9 cellular contexts compared by ENCODE assay signal in genomic region chr18:37566479-37567060, GRCh38. TPM values are rescaled to one million over a fixed set of nuclear protein-coding genes. Genes with fewer than 3 reads are reported as not detected.
DNase-seq lines count a peak whose midpoint lies in the region; ATAC-seq and TF ChIP-seq lines count a peak whose summit lies in the region.
"Had no signal": no experiment of that assay in that cellular context is flagged by ENCODE, and none has a peak within 500 bp of the region (broad histone marks: within the 10 kb centered on the region; RNA-seq: fewer than 3 reads in every experiment).

No MANE protein-coding gene starts in this region.

- peaks cover 76% of the 10 kb centered on the region for H3K79me2 ChIP-seq in neural cell (replicated peaks; ENCODE audit: insufficient read depth, low read length)

- no peak overlapping the region for H3K9ac ChIP-seq in endodermal cell (ENCODE audit: extremely low read depth, low read length, poor library complexity, severe bottlenecking)
- H3K9ac ChIP-seq in neural cell (ENCODE audit: low read length), result peak overlapping the region; percentile 91

- no peak overlapping the region for H3K4me3 ChIP-seq in CD8-positive, alpha-beta T cell (ENCODE audit: low read depth, low read length)
- H3K4me3 ChIP-seq in endodermal cell (ENCODE audit: low read length) (peak overlapping the region; percentile 73), neural cell (ENCODE audit: low read length) (peak overlapping the region; percentile 84)

- WGBS in endodermal cell (ENCODE audit: insufficient coverage in 1 of 2, insufficient read length in 1 of 2), 2 experiments, result 0% methylated on average over 7 to 43 of the region's 51 CpGs

- no peak for TF ChIP-seq EP300 in neural cell (conservative IDR thresholded peaks at IDR 0.05; ENCODE audit: poor library complexity, severe bottlenecking)

- no peak for TF ChIP-seq RAD21 in neural cell (conservative IDR thresholded peaks at IDR 0.05)

- H3K9me2 ChIP-seq in neural cell (ENCODE audit: insufficient read depth, low read length), result no peaks in the 10 kb centered on the region

- peaks cover 5% of the 10 kb centered on the region for H3F3A ChIP-seq in neural cell (ENCODE audit: insufficient read depth, low read length, poor library complexity, severe bottlenecking)

- no peak for TF ChIP-seq CTCF in CD8-positive, alpha-beta T cell (IDR thresholded peaks at IDR 0.05)
- TF ChIP-seq CTCF in endodermal cell (conservative IDR thresholded peaks at IDR 0.05), result no peak
- TF ChIP-seq CTCF in neural cell (IDR thresholded peaks at IDR 0.05; ENCODE audit: poor library complexity, severe bottlenecking), result no peak

- H3K27ac ChIP-seq in CD8-positive, alpha-beta T cell (ENCODE audit: low read depth, low read length), result no peak overlapping the region
- H3K27ac ChIP-seq in endodermal cell (ENCODE audit: low read depth, low read length), result no peak overlapping the region
- peak overlapping the region; percentile 91 for H3K27ac ChIP-seq in neural cell (ENCODE audit: low read length)

- no peak overlapping the region for H3K4me2 ChIP-seq in neural cell (ENCODE audit: low read length)

- no peaks in the 10 kb centered on the region for H4K20me1 ChIP-seq in neural cell (ENCODE audit: insufficient read depth)

- CTCF ChIA-PET in CD8-positive, alpha-beta T cell (lab: Charles Lee), result no interaction called here

- peaks cover 20% of the 10 kb centered on the region for H3K27me3 ChIP-seq in CD8-positive, alpha-beta T cell (ENCODE audit: insufficient read depth, low read length)
- H3K27me3 ChIP-seq in endodermal cell (ENCODE audit: control insufficient read depth, insufficient read depth, low read length, poor library complexity, severe bottlenecking), result peaks cover 86% of the 10 kb centered on the region
- H3K27me3 ChIP-seq in neural cell (ENCODE audit: insufficient read depth, low read depth, low read length), result peaks cover 16% of the 10 kb centered on the region

- H2AFZ ChIP-seq in neural cell (ENCODE audit: low read depth, low read length), result peak overlapping the region; percentile 41

- no peaks in the 10 kb centered on the region for H3K36me3 ChIP-seq in CD8-positive, alpha-beta T cell (ENCODE audit: insufficient read depth, low read length)
- H3K36me3 ChIP-seq in endodermal cell (ENCODE audit: control insufficient read depth, insufficient read depth, low read length) (no peaks in the 10 kb centered on the region), neural cell (ENCODE audit: insufficient read depth, low read length) (no peaks in the 10 kb centered on the region)

- no peak overlapping the region for H3K27ac Mint-ChIP-seq in CD8-positive, alpha-beta T cell
- H3K27ac Mint-ChIP-seq in endodermal cell, result no peak overlapping the region

- H3K36me3 Mint-ChIP-seq in CD8-positive, alpha-beta T cell, result no peaks in the 10 kb centered on the region
- no peaks in the 10 kb centered on the region for H3K36me3 Mint-ChIP-seq in endodermal cell (ENCODE audit: low read depth)

- no peaks in the 10 kb centered on the region for H3K9me3 ChIP-seq in CD8-positive, alpha-beta T cell (ENCODE audit: low read length)
- H3K9me3 ChIP-seq in endodermal cell (ENCODE audit: control insufficient read depth, low read length) (no peaks in the 10 kb centered on the region), neural cell (ENCODE audit: low read length) (no peaks in the 10 kb centered on the region)

- H3K27me3 Mint-ChIP-seq in CD8-positive, alpha-beta T cell (ENCODE audit: low read depth), result peaks cover 67% of the 10 kb centered on the region
- peaks cover 95% of the 10 kb centered on the region for H3K27me3 Mint-ChIP-seq in endodermal cell (ENCODE audit: insufficient read depth)

- no peak for DNase-seq in CD8-positive, alpha-beta T cell
- DNase-seq in NCI-H1417 (lab: John Stamatoyannopoulos, UW), result peak in 2 of 3 experiments; percentile 93 to 96
- peak; percentile 63 for DNase-seq in endodermal cell
- no peak for DNase-seq in stimulated activated naive CD4-positive, alpha-beta T cell (lab: John Stamatoyannopoulos, UW)
- DNase-seq in stimulated activated CD4-positive, alpha-beta T cell treated with anti-CD3 and anti-CD28 coated beads, Interleukin-2, amount 100 ng/mL, for 24 hours, result no peak

- ATAC-seq in CD8-positive, alpha-beta T cell, result no peak
- ATAC-seq in HG02938 (IDR thresholded peaks at IDR 0.05; ENCODE audit: unreplicated experiment), result no peak
- ATAC-seq in GM18502 (IDR thresholded peaks at IDR 0.05; ENCODE audit: poor library complexity, unreplicated experiment), result no peak

- H3K4me1 ChIP-seq in CD8-positive, alpha-beta T cell (ENCODE audit: insufficient read depth, low read length), result no peaks in the 10 kb centered on the region
- no peaks in the 10 kb centered on the region for H3K4me1 ChIP-seq in endodermal cell (ENCODE audit: control insufficient read depth, insufficient read depth, low read length)

- peak overlapping the region; percentile 43 for H3K4me3 Mint-ChIP-seq in CD8-positive, alpha-beta T cell
- peak overlapping the region; percentile 65 for H3K4me3 Mint-ChIP-seq in endodermal cell

- H3K9me3 Mint-ChIP-seq in CD8-positive, alpha-beta T cell, result no peaks in the 10 kb centered on the region
- no peaks in the 10 kb centered on the region for H3K9me3 Mint-ChIP-seq in endodermal cell

- intact Hi-C loops in CD8-positive, alpha-beta T cell (cut with DNase I, micrococcal nuclease), result no loop called here

- POLR2A ChIA-PET in CD8-positive, alpha-beta T cell (lab: Charles Lee), result no interaction called here

- peaks cover 22% of the 10 kb centered on the region for H3K4me1 Mint-ChIP-seq in CD8-positive, alpha-beta T cell (ENCODE audit: low read depth)
- H3K4me1 Mint-ChIP-seq in endodermal cell, result peaks cover 17% of the 10 kb centered on the region

TF ChIP-seq in neural cell, 6 proteins besides CTCF, POLR2A, EP300 and RAD21:
- TF ChIP-seq POLR2AphosphoS5 (IDR thresholded peaks at IDR 0.05) (peak; percentile 23), SMC3 (conservative IDR thresholded peaks at IDR 0.05; ENCODE audit: poor library complexity) (no peak)

RNA-seq across cellular contexts. Expression of gene CELF4, which starts 1.0 kb away (rescaled TPM):
- not detected for total RNA-seq in CD8-positive, alpha-beta T cell
- 1 to 10 TPM; 5.7 to 6.7 TPM for total RNA-seq in endodermal cell
- 3.2 TPM for polyA plus RNA-seq in endodermal cell (2013, experiment 1 of 2)
- 3.6 TPM for polyA plus RNA-seq in endodermal cell (2013, experiment 2 of 2)
- polyA plus RNA-seq in neural cell, result 191 and 206 TPM in 2 replicates
- polyA minus RNA-seq in neural cell, result 171 and 217 TPM in 2 replicates
- total RNA-seq: T-helper 1 cell treated with Interleukin-12 subunit alpha and Interleukin-12 subunit beta and Interleukin-4 antibody, amounts not matched to agents 30 ng/mL and 1 ng/mL, for 36 hours had no signal

Comparison
In these comparisons a context has a peak if more than half of its experiments do, and no peak if none do; other contexts are left out.
1. DNase-seq: peak in NCI-H1417 (2 of 3) and endodermal cell (single experiment); none in CD8-positive, alpha-beta T cell (0 of 7), stimulated activated naive CD4-positive, alpha-beta T cell (0 of 6) and stimulated activated CD4-positive, alpha-beta T cell treated with anti-CD3 and anti-CD28 coated beads, Interleukin-2, amount 100 ng/mL, for 24 hours (0 of 2).
2. RNA of gene CELF4, which starts 1.0 kb away (total RNA-seq): 5.7 to 6.7 TPM in endodermal cell; not detected in CD8-positive, alpha-beta T cell; every median in the first group is over 4 times any median in the second.